9 cellular contexts compared by ENCODE assay signal in genomic region chr14:55191881-55192616, GRCh38. TPM values are rescaled to one million over a fixed set of nuclear protein-coding genes. Genes with fewer than 3 reads are reported as not detected.
A peak's percentile ranks its signal among the peaks of the same experiment; 100 is the strongest.
DNase-seq lines count a peak whose midpoint lies in the region; ATAC-seq, FAIRE-seq and TF ChIP-seq lines count a peak whose summit lies in the region.
"Had no signal": no experiment of that assay in that cellular context is flagged by ENCODE, and none has a peak within 500 bp of the region (broad histone marks: within the 10 kb centered on the region; RNA-seq: fewer than 3 reads in every experiment).

No MANE protein-coding gene starts in this region.

- H3K9me1 ChIP-seq in endothelial cell of umbilical vein (replicated peaks; ENCODE audit: control insufficient read depth, extremely low read depth, insufficient read depth, low read length): no peaks in the 10 kb centered on the region

- H3K79me2 ChIP-seq in OCI-LY7 (ENCODE audit: insufficient read depth, low read depth, low read length) (peaks cover 38% of the 10 kb centered on the region), endothelial cell of umbilical vein (ENCODE audit: control insufficient read depth, insufficient read depth, low read length) (peaks cover 42% of the 10 kb centered on the region), trophoblast cell (ENCODE audit: control insufficient read depth, insufficient read depth, low read length, poor library complexity) (peaks cover 6% of the 10 kb centered on the region)

- peaks cover 23% of the 10 kb centered on the region for H3K36me3 Mint-ChIP-seq in activated CD4-positive, alpha-beta T cell treated with anti-CD3 and anti-CD28 coated beads, Interleukin-2, amount 10 ng/mL, durations not matched to agents 7 days and 5 days (ENCODE audit: low read depth)

- H3K9me3 Mint-ChIP-seq in activated CD4-positive, alpha-beta T cell treated with anti-CD3 and anti-CD28 coated beads, Interleukin-2, amount 10 ng/mL, durations not matched to agents 7 days and 5 days: no peaks in the 10 kb centered on the region

- H2AK5ac ChIP-seq in trophoblast cell (ENCODE audit: low read length): no peak overlapping the region

- no peak overlapping the region for H4K12ac ChIP-seq in trophoblast cell (ENCODE audit: low read depth, low read length)

- H3K14ac ChIP-seq in trophoblast cell (ENCODE audit: low read length): no peak overlapping the region

- TF ChIP-seq CTCF in OCI-LY7 (conservative IDR thresholded peaks at IDR 0.05; ENCODE audit: low read length): no peak
- TF ChIP-seq CTCF in endothelial cell of umbilical vein (IDR thresholded peaks at IDR 0.05; ENCODE audit: extremely low read depth in 1 of 2, insufficient read depth in 1 of 2, low read depth in 1 of 2, low read length in 2 of 2): no peak
- TF ChIP-seq CTCF in D721Med (IDR thresholded peaks at IDR 0.05; ENCODE audit: insufficient read depth, missing control alignments): no peak

- peaks cover 33% of the 10 kb centered on the region for H3K4me1 Mint-ChIP-seq in activated CD4-positive, alpha-beta T cell treated with anti-CD3 and anti-CD28 coated beads, Interleukin-2, amount 10 ng/mL, durations not matched to agents 7 days and 5 days

- H2AFZ ChIP-seq in OCI-LY7 (ENCODE audit: low read length) (peak overlapping the region; percentile 87), endothelial cell of umbilical vein (ENCODE audit: low read depth, low read length) (peak overlapping the region; percentile 71), trophoblast cell (ENCODE audit: insufficient read depth, low read length, poor library complexity) (peak overlapping the region; percentile 83)

- peaks cover 8% of the 10 kb centered on the region; the same call in 1 of the 2 replicates for H3K9me3 ChIP-seq in OCI-LY7 (ENCODE audit: low read length)
- H3K9me3 ChIP-seq in endothelial cell of umbilical vein (replicated peaks; ENCODE audit: control insufficient read depth, insufficient read depth, low read length): no peaks in the 10 kb centered on the region
- H3K9me3 ChIP-seq in trophoblast cell (ENCODE audit: insufficient read depth, low read depth, low read length): peaks cover 5% of the 10 kb centered on the region

- intact Hi-C loops in OCI-LY7 (cut with micrococcal nuclease; ENCODE audit: unreplicated experiment) (loop anchor here (5.0 kb wide), 2 partner anchors 80 to 90 kb away; partner anchors contain the start of gene FBXO34), endothelial cell of umbilical vein (cut with micrococcal nuclease) (no loop called here)

- H3K4me3 ChIP-seq in OCI-LY7 (ENCODE audit: low read depth, low read length, poor library complexity, severe bottlenecking) (peak overlapping the region; percentile 75), endothelial cell of umbilical vein (replicated peaks in 1 of 3; ENCODE audit: insufficient read depth in 1 of 3, low read depth in 1 of 3, low read length in 3 of 3) (peak overlapping the region in 2 of 3 experiments; percentile 70 to 80), trophoblast cell (ENCODE audit: low read depth, low read length) (peak overlapping the region; percentile 47)

- H3K27me3 Mint-ChIP-seq in activated CD4-positive, alpha-beta T cell treated with anti-CD3 and anti-CD28 coated beads, Interleukin-2, amount 10 ng/mL, durations not matched to agents 7 days and 5 days: no peaks in the 10 kb centered on the region

- H3K27me3 ChIP-seq in endothelial cell of umbilical vein (ENCODE audit: control insufficient read depth in 2 of 2, insufficient read depth in 2 of 2, low read length in 2 of 2) (no peaks in the 10 kb centered on the region), trophoblast cell (ENCODE audit: insufficient read depth, low read length) (no peaks in the 10 kb centered on the region)

- TF ChIP-seq POLR2A in endothelial cell of umbilical vein (IDR thresholded peaks at IDR 0.05; ENCODE audit: low read depth, low read length): no peak

- peak overlapping the region; percentile 96 for H3K27ac Mint-ChIP-seq in activated CD4-positive, alpha-beta T cell treated with anti-CD3 and anti-CD28 coated beads, Interleukin-2, amount 10 ng/mL, durations not matched to agents 7 days and 5 days

- no peak overlapping the region for H3K4ac ChIP-seq in trophoblast cell (ENCODE audit: low read depth, low read length)

- H3K4me2 ChIP-seq in OCI-LY7 (ENCODE audit: low read length): peak overlapping the region; percentile 60
- H3K4me2 ChIP-seq in endothelial cell of umbilical vein (ENCODE audit: insufficient read depth, low read length): peak overlapping the region; percentile 57
- H3K4me2 ChIP-seq in trophoblast cell (ENCODE audit: low read length): peak overlapping the region; percentile 70

- WGBS in trophoblast cell (ENCODE audit: extremely low coverage, insufficient coverage, insufficient read length): no CpG with 5 or more reads among the region's 16 CpGs

- H2BK5ac ChIP-seq in trophoblast cell (ENCODE audit: low read depth, low read length, poor library complexity): no peak overlapping the region

- H3K9me2 ChIP-seq in OCI-LY7 (ENCODE audit: insufficient read depth, low read length): no peaks in the 10 kb centered on the region

- H3K23ac ChIP-seq in trophoblast cell (ENCODE audit: low read length): no peak overlapping the region

- H3K4me1 ChIP-seq in OCI-LY7 (ENCODE audit: insufficient read depth, low read length, poor library complexity, severe bottlenecking): peaks cover 24% of the 10 kb centered on the region
- peaks cover 28% of the 10 kb centered on the region for H3K4me1 ChIP-seq in endothelial cell of umbilical vein (ENCODE audit: control insufficient read depth, extremely low read depth, insufficient read depth, low read length)
- H3K4me1 ChIP-seq in trophoblast cell (ENCODE audit: control insufficient read depth in 1 of 2, insufficient read depth in 2 of 2, low read length in 2 of 2): peaks cover 0 to 3% of the 10 kb centered on the region in 2 experiments

- H3K27ac ChIP-seq in OCI-LY7 (ENCODE audit: low read depth, low read length, poor library complexity, severe bottlenecking) (peak overlapping the region; percentile 19), endothelial cell of umbilical vein (ENCODE audit: insufficient read depth, low read depth, low read length) (no peak overlapping the region), trophoblast cell (ENCODE audit: low read depth, low read length) (no peak overlapping the region)
- H3K27ac ChIP-seq: epithelial cell of prostate had no signal

- peaks cover 5% of the 10 kb centered on the region for H3K79me1 ChIP-seq in trophoblast cell (ENCODE audit: low read length)

- no peak overlapping the region for H2BK12ac ChIP-seq in trophoblast cell (ENCODE audit: low read length)

- ATAC-seq in GM21528 (IDR thresholded peaks at IDR 0.05; ENCODE audit: low FRiP score, unreplicated experiment) (no peak), GM21529 (IDR thresholded peaks at IDR 0.05; ENCODE audit: unreplicated experiment) (no peak)

- H3K36me3 ChIP-seq in OCI-LY7 (ENCODE audit: insufficient read depth, low read length) (peaks cover 27% of the 10 kb centered on the region), endothelial cell of umbilical vein (ENCODE audit: control insufficient read depth in 2 of 2, extremely low read depth in 1 of 2, insufficient read depth in 2 of 2, low read length in 2 of 2) (peaks cover 0 to 6% of the 10 kb centered on the region in 2 experiments), trophoblast cell (ENCODE audit: control insufficient read depth in 1 of 2, insufficient read depth in 2 of 2, low read length in 2 of 2) (peaks cover 0 to 2% of the 10 kb centered on the region in 2 experiments)

- POLR2A ChIA-PET in activated CD4-positive, alpha-beta T cell treated with anti-CD3 and anti-CD28 coated beads, Interleukin-2, amount 10 ng/mL, durations not matched to agents 7 days and 5 days (lab: Charles Lee): no interaction called here
- POLR2A ChIA-PET in OCI-LY7 (lab: Charles Lee) (interaction anchor here (0.6 to 2.0 kb wide), 12 partner anchors 9 to 292 kb away, joined by 3 to 6 read pairs (median 4); partner anchors contain the start of gene FBXO34), endothelial cell of umbilical vein (lab: Charles Lee) (no interaction called here)

- CTCF ChIA-PET in activated CD4-positive, alpha-beta T cell treated with anti-CD3 and anti-CD28 coated beads, Interleukin-2, amount 10 ng/mL, durations not matched to agents 7 days and 5 days (lab: Charles Lee): interaction anchor here (0.6 to 2.4 kb wide), 5 partner anchors 10 to 126 kb away, joined by 3 to 7 read pairs (median 3); no protein-coding TSS in a partner anchor
- CTCF ChIA-PET in OCI-LY7 (lab: Charles Lee; ENCODE audit: unreplicated experiment): interaction anchor here (1.0 kb wide), 1 partner anchor 10 kb away, joined by 3 read pairs; no protein-coding TSS in a partner anchor
- CTCF ChIA-PET in endothelial cell of umbilical vein (lab: Charles Lee): interaction anchor here (0.8 kb wide), 1 partner anchor 31 kb away, joined by 3 read pairs; no protein-coding TSS in a partner anchor

- peak overlapping the region; percentile 68 for H2BK120ac ChIP-seq in trophoblast cell (ENCODE audit: insufficient read depth, low read length, poor library complexity)

- peak overlapping the region; percentile 88 for H4K8ac ChIP-seq in trophoblast cell (ENCODE audit: low read depth, low read length)

- H3K9ac ChIP-seq in endothelial cell of umbilical vein (replicated peaks; ENCODE audit: extremely low read depth, insufficient read depth, low read length) (peak overlapping the region; percentile 37), trophoblast cell (ENCODE audit: low read length) (no peak overlapping the region)

- FAIRE-seq in endothelial cell of umbilical vein (lab: Jason Lieb, UNC) (no peak), D721Med (lab: Jason Lieb, UNC) (no peak)

- H4K20me1 ChIP-seq in OCI-LY7 (ENCODE audit: insufficient read depth, low read length) (peaks cover 11% of the 10 kb centered on the region), endothelial cell of umbilical vein (replicated peaks; ENCODE audit: control insufficient read depth, extremely low read depth, insufficient read depth, low read length) (no peaks in the 10 kb centered on the region)

- peak overlapping the region; percentile 56 for H4K91ac ChIP-seq in trophoblast cell (ENCODE audit: low read depth, low read length)

- peak overlapping the region; percentile 90 for H3K4me3 Mint-ChIP-seq in activated CD4-positive, alpha-beta T cell treated with anti-CD3 and anti-CD28 coated beads, Interleukin-2, amount 10 ng/mL, durations not matched to agents 7 days and 5 days

- BruUV-seq in OCI-LY7 (replicated peaks; lab: Mats Ljungman, UMichigan) (TSS peak; percentile 92), endothelial cell of umbilical vein (replicated peaks; lab: Mats Ljungman, UMichigan) (TSS peak; percentile 32)

- DNase-seq in activated CD4-positive, alpha-beta T cell treated with anti-CD3 and anti-CD28 coated beads, Interleukin-2, amount 10 ng/mL, durations not matched to agents 7 days and 5 days: no peak
- DNase-seq in activated CD4-positive, alpha-beta T cell treated with anti-CD3 and anti-CD28 coated beads, Interleukin-2, amount 50 U/mL, for 4 hours: no peak
- DNase-seq in OCI-LY7 (ENCODE audit: low spot score) (peak; percentile 14), endothelial cell of umbilical vein (ENCODE audit: low read depth, low spot score) (no peak), trophoblast cell (peak in 1 of 2 donors; percentile 53), D721Med (ENCODE audit: insufficient read length, low spot score) (no peak)

- dilution Hi-C loops in endothelial cell of umbilical vein (cut with MboI; ENCODE audit: extremely low pct_ligation_motif_present, low sequenced_read_pairs): no loop called here

- no peak overlapping the region for H3K18ac ChIP-seq in trophoblast cell (ENCODE audit: low read length)

RNA-seq across cellular contexts. Expression of gene DLGAP5, which starts 0.7 kb away (rescaled TPM):
- total RNA-seq in activated CD4-positive, alpha-beta T cell treated with anti-CD3 and anti-CD28 coated beads, Interleukin-2, amount 10 ng/mL, durations not matched to agents 7 days and 5 days: 100 to 1,000 TPM; 109 to 117 TPM
- 57.6 and 59.2 TPM in 2 replicates for total RNA-seq in OCI-LY7 (2014; rRNA removed; shearing (Covaris generic))
- 92.2 and 94.4 TPM in 2 replicates for total RNA-seq in OCI-LY7 (2022)
- 83.2 and 83.5 TPM in 2 replicates for total RNA-seq in endothelial cell of umbilical vein
- 5.4 and 8.3 TPM in 2 replicates for polyA plus RNA-seq in endothelial cell of umbilical vein
- polyA plus RNA-seq in endothelial cell of umbilical vein (2011; cell fraction: cytosol; rRNA removed): 21.5 and 23.3 TPM in 2 replicates
- 33.0 and 53.3 TPM in 2 replicates for polyA plus RNA-seq in endothelial cell of umbilical vein (2011; cell fraction: nucleus; rRNA removed)
- 20.7 and 68.5 TPM in 2 replicates for polyA plus RNA-seq in endothelial cell of umbilical vein (2012)
- 7.4 and 7.7 TPM in 2 replicates for polyA minus RNA-seq in endothelial cell of umbilical vein
- polyA minus RNA-seq in endothelial cell of umbilical vein (2011; cell fraction: cytosol; rRNA and poly(A)+ RNA removed): 17.9 TPM
- 13.3 and 24.6 TPM in 2 replicates for polyA minus RNA-seq in endothelial cell of umbilical vein (2011; cell fraction: nucleus; rRNA and poly(A)+ RNA removed)
- polyA plus RNA-seq in trophoblast cell (2013): 39.9 and 44.8 TPM in 2 replicates
